Comparison of ENCODE assay signal across 22 cellular contexts in genomic region chr14:102131741-102132140, GRCh38. TPM values are rescaled to one million over a fixed set of nuclear protein-coding genes. Genes with fewer than 3 reads are reported as not detected.
DNase-seq lines count a peak whose midpoint lies in the region; ATAC-seq, FAIRE-seq and TF ChIP-seq lines count a peak whose summit lies in the region.
"Had no signal": no experiment of that assay in that cellular context is flagged by ENCODE, and none has a peak within 500 bp of the region (broad histone marks: within the 10 kb centered on the region; RNA-seq: fewer than 3 reads in every experiment).

No MANE protein-coding gene starts in this region.

- TF ChIP-seq CTCF in IMR-90 (conservative IDR thresholded peaks at IDR 0.05; ENCODE audit: low read depth, low read length) (no peak), HepG2 (CRISPR knock-in tag; IDR thresholded peaks at IDR 0.05) (no peak)

- DNase-seq in ELR (ENCODE audit: low read depth) (peak; percentile 41), IMR-90 (peak; percentile 5), kidney glomerular epithelial cell (lab: John Stamatoyannopoulos, UW) (peak; percentile 5), renal cortical epithelial cell (ENCODE audit: low read depth) (peak; percentile 28), HepG2 (ENCODE audit: low spot score) (no peak), LoVo (ENCODE audit: low spot score) (no peak)
- DNase-seq in activated CD8-positive, alpha-beta memory T cell treated with anti-CD3 and anti-CD28 coated beads, Interleukin-2, amount 10 ng/mL, durations not matched to agents 7 days and 5 days: no peak
- DNase-seq: 8988T; ACHN; AML-193; BE2C; CD4-positive, alpha-beta T cell; CD8-positive, alpha-beta memory T cell; DMS53; DMS79 treated with DMSO at 0.1 percent for 48 hours; H9 had no signal

- ATAC-seq in IMR-90 (ENCODE audit: low read depth): no peak; the same call in 1 of the 2 replicates
- ATAC-seq in activated CD8-positive, alpha-beta memory T cell treated with anti-CD3 and anti-CD28 coated beads, Interleukin-2, amount 10 ng/mL, durations not matched to agents 7 days and 5 days: no peak
- ATAC-seq in HepG2: no peak
- ATAC-seq: A549, HCT116 had no signal

- H3K9me1 ChIP-seq in IMR-90 (ENCODE audit: insufficient read depth, low read length): no peaks in the 10 kb centered on the region

- CTCF ChIA-PET in IMR-90 (lab: Yijun Ruan, JAX) (interaction anchor here (0.6 kb wide), 1 partner anchor 136 kb away, joined by 3 read pairs; no protein-coding TSS in a partner anchor), HepG2 (lab: Yijun Ruan, JAX; ENCODE audit: low intra/inter-chr PET ratio, low total read pairs) (no interaction called here)
- CTCF ChIA-PET in activated CD8-positive, alpha-beta memory T cell treated with anti-CD3 and anti-CD28 coated beads, Interleukin-2, amount 10 ng/mL, durations not matched to agents 7 days and 5 days (lab: Charles Lee): no interaction called here

- H3K36me3 ChIP-seq in IMR-90 (ENCODE audit: control insufficient read depth, insufficient read depth, low read length) (no peaks in the 10 kb centered on the region), HepG2 (replicated peaks in 1 of 2; ENCODE audit: control insufficient read depth in 1 of 2, insufficient read depth in 2 of 2, low read length in 2 of 2) (no peaks in the 10 kb centered on the region)

- TF ChIP-seq POLR2A in IMR-90 (IDR thresholded peaks at IDR 0.05; ENCODE audit: low read depth, low read length): no peak
- TF ChIP-seq POLR2A in HepG2 (IDR thresholded peaks at IDR 0.05; ENCODE audit: insufficient read depth in 1 of 2, low read depth in 2 of 2, low read length in 2 of 2): no peak

- dilution Hi-C loops in IMR-90 (cut with HindIII; ENCODE audit: low sequenced_read_pairs, unreplicated experiment): no loop called here

- no peaks in the 10 kb centered on the region for H3K79me1 ChIP-seq in IMR-90 (ENCODE audit: low read depth in 1 of 2, low read length in 2 of 2)

- no peak overlapping the region for H2BK20ac ChIP-seq in IMR-90 (ENCODE audit: low read depth, low read length)

- H3K27me3 Mint-ChIP-seq in activated CD8-positive, alpha-beta memory T cell treated with anti-CD3 and anti-CD28 coated beads, Interleukin-2, amount 10 ng/mL, durations not matched to agents 7 days and 5 days: no peaks in the 10 kb centered on the region
- H3K27me3 Mint-ChIP-seq: CD4-positive, alpha-beta T cell had no signal

- no peak overlapping the region for H4K8ac ChIP-seq in IMR-90 (ENCODE audit: low read depth in 2 of 2, low read length in 2 of 2)

- no peak overlapping the region for H3K4me3 ChIP-seq in IMR-90 (ENCODE audit: insufficient read depth, low read depth, low read length)
- no peak overlapping the region for H3K4me3 ChIP-seq in HepG2 (replicated peaks in 1 of 3; ENCODE audit: insufficient read depth in 1 of 3, low read depth in 2 of 3, low read length in 3 of 3)
- H3K4me3 ChIP-seq: A549; BLaER1 treated with 17β-estradiol and CSF1 and Interleukin-3, amounts not matched to agents 10 nM and 100 nM had no signal

- H3K4me2 ChIP-seq in IMR-90 (ENCODE audit: low read depth, low read length) (no peak overlapping the region), HepG2 (ENCODE audit: low read depth, low read length) (no peak overlapping the region)
- H3K4me2 ChIP-seq: A549; BLaER1 treated with 17β-estradiol and CSF1 and Interleukin-3, amounts not matched to agents 10 nM and 100 nM had no signal

- no peaks in the 10 kb centered on the region for H3K4me1 ChIP-seq in IMR-90 (ENCODE audit: control insufficient read depth, insufficient read depth, low read length)
- no peaks in the 10 kb centered on the region for H3K4me1 ChIP-seq in HepG2 (ENCODE audit: insufficient read depth, low read length)
- H3K4me1 ChIP-seq: A549, BE2C had no signal

- no peak overlapping the region for H3K23ac ChIP-seq in IMR-90 (ENCODE audit: low read depth, low read length)

- H3K4ac ChIP-seq in IMR-90 (ENCODE audit: low read depth, low read length): no peak overlapping the region

- H3K9me3 Mint-ChIP-seq in activated CD8-positive, alpha-beta memory T cell treated with anti-CD3 and anti-CD28 coated beads, Interleukin-2, amount 10 ng/mL, durations not matched to agents 7 days and 5 days (ENCODE audit: low read depth): no peaks in the 10 kb centered on the region
- H3K9me3 Mint-ChIP-seq: CD4-positive, alpha-beta T cell; CD8-positive, alpha-beta memory T cell; H9 had no signal

- H4K20me1 ChIP-seq in IMR-90 (ENCODE audit: insufficient read depth, low read length): no peaks in the 10 kb centered on the region
- no peaks in the 10 kb centered on the region for H4K20me1 ChIP-seq in HepG2 (ENCODE audit: insufficient read depth, low read length)
- H4K20me1 ChIP-seq: BLaER1 treated with 17β-estradiol and CSF1 and Interleukin-3, amounts not matched to agents 10 nM and 100 nM had no signal

- intact Hi-C loops in IMR-90 (cut with micrococcal nuclease) (no loop called here), HepG2 (cut with micrococcal nuclease; ENCODE audit: unreplicated experiment) (no loop called here)

- TF ChIP-seq EP300 in HepG2 (IDR thresholded peaks at IDR 0.05; ENCODE audit: low read depth in 2 of 2, low read length in 2 of 2) (no peak), HepG2 (CRISPR knock-in tag; IDR thresholded peaks at IDR 0.05; ENCODE audit: borderline replicate concordance) (no peak)

- TF ChIP-seq RAD21 in IMR-90 (IDR thresholded peaks at IDR 0.05; ENCODE audit: low read length) (no peak), HepG2 (CRISPR knock-in tag; IDR thresholded peaks at IDR 0.05) (no peak)

- BruUV-seq in IMR-90 (replicated peaks; lab: Mats Ljungman, UMichigan) (no TSS peak), HepG2 (replicated peaks; lab: Mats Ljungman, UMichigan) (no TSS peak)

- H3K18ac ChIP-seq in IMR-90 (ENCODE audit: low read depth, low read length): no peak overlapping the region

- no CpG with 5 or more reads among the region's 6 CpGs for WGBS in IMR-90 (ENCODE audit: extremely low coverage in 2 of 2, insufficient read length in 1 of 2), 2 experiments
- 94% methylated on average over 6 of the region's 6 CpGs for WGBS in HepG2 (ENCODE audit: low lambda C conversion rate)

- H3K79me2 ChIP-seq in HepG2 (ENCODE audit: insufficient read depth, low read length): no peaks in the 10 kb centered on the region

- H3K27ac Mint-ChIP-seq in activated CD8-positive, alpha-beta memory T cell treated with anti-CD3 and anti-CD28 coated beads, Interleukin-2, amount 10 ng/mL, durations not matched to agents 7 days and 5 days: no peak overlapping the region
- H3K27ac Mint-ChIP-seq: CD14-positive monocyte; CD4-positive, alpha-beta T cell; CD8-positive, alpha-beta memory T cell; H9 had no signal

- no peak overlapping the region for H2AFZ ChIP-seq in IMR-90 (replicated peaks; ENCODE audit: low read length, poor library complexity)
- no peak overlapping the region for H2AFZ ChIP-seq in HepG2 (ENCODE audit: low read length)

- POLR2A ChIA-PET in IMR-90 (lab: Charles Lee; ENCODE audit: unreplicated experiment) (no interaction called here), HepG2 (lab: Yijun Ruan, JAX) (no interaction called here)

- no peak overlapping the region for H4K91ac ChIP-seq in IMR-90 (ENCODE audit: insufficient read depth, low read depth, low read length)

- in situ Hi-C loops in IMR-90 (cut with MboI; ENCODE audit: low sequenced_read_pairs) (no loop called here), HepG2 (cut with HindIII; ENCODE audit: extremely low pct_ligation_motif_present, low pct_unique_long_range_greater_than_20kb) (no loop called here)

- no peak for FAIRE-seq in HepG2 (lab: Jason Lieb, UNC)
- FAIRE-seq: A549, G401.6, H1 had no signal

- H2AK5ac ChIP-seq in IMR-90 (ENCODE audit: low read depth, low read length): no peak overlapping the region

- H3K27me3 ChIP-seq in IMR-90 (ENCODE audit: control insufficient read depth, insufficient read depth, low read length): no peaks in the 10 kb centered on the region
- H3K27me3 ChIP-seq in HepG2 (ENCODE audit: control insufficient read depth in 1 of 2, insufficient read depth in 2 of 2, low read length in 2 of 2): no peaks in the 10 kb centered on the region
- H3K27me3 ChIP-seq: BE2C; BLaER1 treated with 17β-estradiol and CSF1 and Interleukin-3, amounts not matched to agents 10 nM and 100 nM had no signal

- H3K27ac ChIP-seq in IMR-90 (ENCODE audit: insufficient read depth, low read length) (no peak overlapping the region), HepG2 (ENCODE audit: extremely low read length, insufficient read depth, low read length) (no peak overlapping the region)
- H3K27ac ChIP-seq: A549; BLaER1 treated with 17β-estradiol and CSF1 and Interleukin-3, amounts not matched to agents 10 nM and 100 nM had no signal

- no peak overlapping the region for H4K5ac ChIP-seq in IMR-90 (ENCODE audit: low read depth, low read length)

- H3K14ac ChIP-seq in IMR-90 (replicated peaks; ENCODE audit: low read depth, low read length): no peak overlapping the region

- no peak overlapping the region for H2BK120ac ChIP-seq in IMR-90 (ENCODE audit: low read depth, low read length)

- no peak overlapping the region for H3K4me3 Mint-ChIP-seq in activated CD8-positive, alpha-beta memory T cell treated with anti-CD3 and anti-CD28 coated beads, Interleukin-2, amount 10 ng/mL, durations not matched to agents 7 days and 5 days
- H3K4me3 Mint-ChIP-seq: CD14-positive monocyte; CD4-positive, alpha-beta T cell; CD8-positive, alpha-beta memory T cell; H9 had no signal

- no peak overlapping the region for H2BK5ac ChIP-seq in IMR-90 (ENCODE audit: low read depth, low read length, poor library complexity, severe bottlenecking)

- no peaks in the 10 kb centered on the region for H3K9me3 ChIP-seq in IMR-90 (ENCODE audit: control insufficient read depth, insufficient read depth, low read length)
- no peaks in the 10 kb centered on the region for H3K9me3 ChIP-seq in HepG2 (ENCODE audit: low read length)
- H3K9me3 ChIP-seq: A549, BE2C had no signal

- no peak overlapping the region for H2AK9ac ChIP-seq in IMR-90 (replicated peaks; ENCODE audit: low read depth, low read length, poor library complexity)

- no peaks in the 10 kb centered on the region for H3K36me3 Mint-ChIP-seq in activated CD8-positive, alpha-beta memory T cell treated with anti-CD3 and anti-CD28 coated beads, Interleukin-2, amount 10 ng/mL, durations not matched to agents 7 days and 5 days

- H3K9ac ChIP-seq in IMR-90 (ENCODE audit: low read depth, low read length) (no peak overlapping the region), HepG2 (ENCODE audit: insufficient read depth, low read depth, low read length) (no peak overlapping the region)
- H3K9ac ChIP-seq: BLaER1 treated with 17β-estradiol and CSF1 and Interleukin-3, amounts not matched to agents 10 nM and 100 nM had no signal

- no peak overlapping the region for H3K56ac ChIP-seq in IMR-90 (ENCODE audit: extremely low read depth, insufficient read depth, low read length)

- H3K4me1 Mint-ChIP-seq in activated CD8-positive, alpha-beta memory T cell treated with anti-CD3 and anti-CD28 coated beads, Interleukin-2, amount 10 ng/mL, durations not matched to agents 7 days and 5 days: no peaks in the 10 kb centered on the region
- H3K4me1 Mint-ChIP-seq: CD14-positive monocyte; CD8-positive, alpha-beta memory T cell had no signal

- no peak overlapping the region for H2BK15ac ChIP-seq in IMR-90 (ENCODE audit: low read depth, low read length)

RNA-seq across cellular contexts. Expression of gene WDR20, which starts 8.0 kb away (rescaled TPM):
- total RNA-seq in IMR-90 (2012; rRNA removed) (27.4 and 28.1 TPM in 2 replicates), renal cortical epithelial cell (18.4 and 25.3 TPM in 2 replicates), HepG2 (2016; rRNA removed; fragmentation: Illumina TruSeq; extraction: Trizol) (23.2 and 30.5 TPM in 2 replicates)
- polyA plus RNA-seq in IMR-90 (2012; rRNA removed) (18.7 and 20.3 TPM in 2 replicates), HepG2 (2011; rRNA removed) (10.4 and 11.6 TPM in 2 replicates)
- polyA plus RNA-seq in IMR-90 (2012; cell fraction: cytosol; rRNA removed): 14.7 and 20.0 TPM in 2 replicates
- 19.0 and 29.1 TPM in 2 replicates for polyA plus RNA-seq in IMR-90 (2012; cell fraction: nucleus; rRNA removed; ENCODE audit: low replicate concordance)
- total RNA-seq in activated CD8-positive, alpha-beta memory T cell treated with anti-CD3 and anti-CD28 coated beads, Interleukin-2, amount 10 ng/mL, durations not matched to agents 7 days and 5 days: 10 to 100 TPM; 32.6 to 33.6 TPM
- 24.1 and 25.7 TPM in 2 replicates for total RNA-seq in HepG2 (2016; cell fraction: cytosol; rRNA removed; fragmentation: Illumina TruSeq; extraction: Trizol; ENCODE audit: low read depth)
- total RNA-seq in HepG2 (2016; cell fraction: insoluble cytoplasmic fraction; rRNA removed; fragmentation: Illumina TruSeq; extraction: Trizol): 25.8 and 28.7 TPM in 2 replicates
- total RNA-seq in HepG2 (2016; cell fraction: membrane; rRNA removed; fragmentation: Illumina TruSeq; extraction: Trizol): 29.7 and 34.1 TPM in 2 replicates
- 22.4 and 24.2 TPM in 2 replicates for total RNA-seq in HepG2 (2016; cell fraction: nucleus; rRNA removed; fragmentation: Illumina TruSeq; extraction: Trizol)
- 9.4 and 10.2 TPM in 2 replicates for polyA plus RNA-seq in HepG2 (2011; cell fraction: cytosol; rRNA removed)
- 11.4 and 12.2 TPM in 2 replicates for polyA plus RNA-seq in HepG2 (2011; cell fraction: nucleus; rRNA removed)
- 10.7 and 12.8 TPM in 2 replicates for polyA plus RNA-seq in HepG2 (2012)
- 3.0 and 3.7 TPM in 2 replicates for polyA plus RNA-seq in HepG2 (2016; cell fraction: cytosol; fragmentation: Illumina TruSeq; extraction: Trizol; ENCODE audit: low read depth)
- 25.3 and 26.3 TPM in 2 replicates for polyA plus RNA-seq in HepG2 (2016; cell fraction: insoluble cytoplasmic fraction; fragmentation: Illumina TruSeq; extraction: Trizol; ENCODE audit: low read depth)
- 7.5 and 8.4 TPM in 2 replicates for polyA plus RNA-seq in HepG2 (2016; cell fraction: membrane; fragmentation: Illumina TruSeq; extraction: Trizol; ENCODE audit: low read depth)
- 25.1 and 26.7 TPM in 2 replicates for polyA plus RNA-seq in HepG2 (2016; cell fraction: nucleus; fragmentation: Illumina TruSeq; extraction: Trizol; ENCODE audit: insufficient read depth, low read depth)
- polyA minus RNA-seq in HepG2 (2011; rRNA and poly(A)+ RNA removed; ENCODE audit: low replicate concordance): 27.9 and 31.3 TPM in 2 replicates
- 14.9 and 18.5 TPM in 2 replicates for polyA minus RNA-seq in HepG2 (2011; cell fraction: cytosol; rRNA and poly(A)+ RNA removed)
- 27.6 and 29.8 TPM in 2 replicates for polyA minus RNA-seq in HepG2 (2011; cell fraction: nucleus; rRNA and poly(A)+ RNA removed)

RNA-seq across cellular contexts. Expression of gene HSP90AA1, which starts 44.9 kb away (rescaled TPM):
- total RNA-seq in IMR-90 (2012; rRNA removed): 578 and 1,483 TPM in 2 replicates
- polyA plus RNA-seq in IMR-90 (2012; rRNA removed): 485 and 535 TPM in 2 replicates
- polyA plus RNA-seq in IMR-90 (2012; cell fraction: cytosol; rRNA removed): 72.4 and 152 TPM in 2 replicates
- polyA plus RNA-seq in IMR-90 (2012; cell fraction: nucleus; rRNA removed; ENCODE audit: low replicate concordance): 46.8 and 204 TPM in 2 replicates
- total RNA-seq in renal cortical epithelial cell: 927 and 1,172 TPM in 2 replicates
- 100 to 1,000 TPM; 543 to 668 TPM for total RNA-seq in activated CD8-positive, alpha-beta memory T cell treated with anti-CD3 and anti-CD28 coated beads, Interleukin-2, amount 10 ng/mL, durations not matched to agents 7 days and 5 days
- total RNA-seq in HepG2 (2016; rRNA removed; fragmentation: Illumina TruSeq; extraction: Trizol): 636 and 1,509 TPM in 2 replicates
- 68.9 and 73.7 TPM in 2 replicates for total RNA-seq in HepG2 (2016; cell fraction: cytosol; rRNA removed; fragmentation: Illumina TruSeq; extraction: Trizol; ENCODE audit: low read depth)
- total RNA-seq in HepG2 (2016; cell fraction: insoluble cytoplasmic fraction; rRNA removed; fragmentation: Illumina TruSeq; extraction: Trizol): 651 and 1,441 TPM in 2 replicates
- total RNA-seq in HepG2 (2016; cell fraction: membrane; rRNA removed; fragmentation: Illumina TruSeq; extraction: Trizol): 133 and 157 TPM in 2 replicates
- total RNA-seq in HepG2 (2016; cell fraction: nucleus; rRNA removed; fragmentation: Illumina TruSeq; extraction: Trizol): 507 and 548 TPM in 2 replicates
- polyA plus RNA-seq in HepG2 (2011; rRNA removed): 205 and 262 TPM in 2 replicates
- 127 and 221 TPM in 2 replicates for polyA plus RNA-seq in HepG2 (2011; cell fraction: cytosol; rRNA removed)
- polyA plus RNA-seq in HepG2 (2011; cell fraction: nucleus; rRNA removed): 46.7 and 79.9 TPM in 2 replicates
- 319 and 504 TPM in 2 replicates for polyA plus RNA-seq in HepG2 (2012)
- 49.1 and 55.8 TPM in 2 replicates for polyA plus RNA-seq in HepG2 (2016; cell fraction: cytosol; fragmentation: Illumina TruSeq; extraction: Trizol; ENCODE audit: low read depth)
- polyA plus RNA-seq in HepG2 (2016; cell fraction: insoluble cytoplasmic fraction; fragmentation: Illumina TruSeq; extraction: Trizol; ENCODE audit: low read depth): 1,691 and 1,814 TPM in 2 replicates
- 108 and 125 TPM in 2 replicates for polyA plus RNA-seq in HepG2 (2016; cell fraction: membrane; fragmentation: Illumina TruSeq; extraction: Trizol; ENCODE audit: low read depth)
- polyA plus RNA-seq in HepG2 (2016; cell fraction: nucleus; fragmentation: Illumina TruSeq; extraction: Trizol; ENCODE audit: insufficient read depth, low read depth): 669 and 675 TPM in 2 replicates
- polyA minus RNA-seq in HepG2 (2011; rRNA and poly(A)+ RNA removed; ENCODE audit: low replicate concordance): 117 and 458 TPM in 2 replicates
- polyA minus RNA-seq in HepG2 (2011; cell fraction: cytosol; rRNA and poly(A)+ RNA removed): 494 and 532 TPM in 2 replicates
- polyA minus RNA-seq in HepG2 (2011; cell fraction: nucleus; rRNA and poly(A)+ RNA removed): 134 and 221 TPM in 2 replicates

Comparison
In these comparisons a context has a peak if more than half of its experiments do, and no peak if none do; other contexts are left out.
1. DNase-seq: peak in ELR (single experiment), IMR-90 (single experiment), kidney glomerular epithelial cell (single experiment) and renal cortical epithelial cell (single experiment); none in activated CD8-positive, alpha-beta memory T cell treated with anti-CD3 and anti-CD28 coated beads, Interleukin-2, amount 10 ng/mL, durations not matched to agents 7 days and 5 days (single experiment), HepG2 (single experiment) and LoVo (single experiment).